17 cellular contexts compared by ENCODE assay signal in the genomic region with DNA sequence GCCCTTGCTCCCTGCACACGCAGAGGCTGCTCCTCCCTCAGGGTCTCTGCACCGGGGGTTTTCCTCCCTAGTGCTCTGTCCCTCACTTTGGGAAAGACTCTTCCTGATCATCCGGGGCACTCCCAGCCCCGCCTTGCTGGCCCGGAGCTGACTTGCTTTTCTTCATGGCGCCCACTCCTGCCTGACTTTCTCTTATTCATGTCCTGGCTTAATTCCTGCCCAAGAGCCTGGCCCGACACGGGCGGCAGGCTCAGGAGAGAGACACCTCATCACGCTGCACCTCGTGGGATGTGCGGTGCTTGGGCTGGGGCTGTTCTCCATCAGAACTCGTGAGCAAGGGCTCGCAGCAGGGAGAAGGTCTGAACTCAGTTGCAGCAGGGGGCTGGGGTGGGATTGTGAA. TPM values are rescaled to one million over a fixed set of nuclear protein-coding genes. Genes with fewer than 3 reads are reported as not detected.
DNase-seq lines count a peak whose midpoint lies in the region; FAIRE-seq and TF ChIP-seq lines count a peak whose summit lies in the region.
"Had no signal": no experiment of that assay in that cellular context is flagged by ENCODE, and none has a peak within 500 bp of the region (broad histone marks: within the 10 kb centered on the region; RNA-seq: fewer than 3 reads in every experiment).

No MANE protein-coding gene starts in this region.

- 64 to 71% methylated on average over 14 of the region's 14 CpGs for WGBS in thyroid gland, 2 donors

- no peaks in the 10 kb centered on the region for H3K79me2 ChIP-seq in keratinocyte (ENCODE audit: control insufficient read depth, insufficient read depth, low read length)

- peak overlapping the region; percentile 48 for H2AFZ ChIP-seq in keratinocyte (ENCODE audit: control insufficient read depth, low read length)

- TF ChIP-seq CTCF in keratinocyte (optimal IDR thresholded peaks at IDR 0.05 in 1 of 3, IDR thresholded peaks at IDR 0.05 in 1 of 3, conservative IDR thresholded peaks at IDR 0.05 in 1 of 3; ENCODE audit: extremely low read depth in 1 of 3, insufficient read depth in 2 of 3, low read length in 3 of 3) (no peak), thyroid gland (IDR thresholded peaks at IDR 0.05) (no peak)

- peak overlapping the region; percentile 22 for H3K4me2 ChIP-seq in keratinocyte (ENCODE audit: control insufficient read depth, extremely low read depth, insufficient read depth, low read depth, low read length)
- H3K4me2 ChIP-seq: smooth muscle cell had no signal

- peak overlapping the region; percentile 60 for H3K27ac ChIP-seq in keratinocyte (ENCODE audit: control insufficient read depth, insufficient read depth, low read length)
- H3K27ac ChIP-seq in thyroid gland = peak overlapping the region; percentile 2 to 45 (median 21)
- H3K27ac ChIP-seq: HL-60 had no signal

- no peak for TF ChIP-seq POLR2A in thyroid gland (IDR thresholded peaks at IDR 0.05)

- H3K9me1 ChIP-seq in keratinocyte (ENCODE audit: control insufficient read depth, extremely low read depth, insufficient read depth, low read length) = no peaks in the 10 kb centered on the region

- no peaks in the 10 kb centered on the region for H3K9me3 Mint-ChIP-seq in activated naive CD4-positive, alpha-beta T cell treated with anti-CD3 and anti-CD28 coated beads for 36 hours
- H3K9me3 Mint-ChIP-seq in activated naive CD4-positive, alpha-beta T cell treated with anti-CD3 and anti-CD28 coated beads, Interleukin-2, amount 10 ng/mL, durations not matched to agents 7 days and 5 days = no peaks in the 10 kb centered on the region
- H3K9me3 Mint-ChIP-seq in activated T-helper 2 cell treated with anti-CD3 and anti-CD28 coated beads, Interferon-gamma antibody, Interleukin-2, Interleukin-4, amounts not matched to agents 10 μg/mL and 5 μg/mL and 100 μg/mL, durations not matched to agents 14 hours and 24 hours and 36 hours = no peaks in the 10 kb centered on the region

- H3K27me3 Mint-ChIP-seq in activated naive CD4-positive, alpha-beta T cell treated with anti-CD3 and anti-CD28 coated beads for 36 hours (ENCODE audit: low read depth) = no peaks in the 10 kb centered on the region
- no peaks in the 10 kb centered on the region for H3K27me3 Mint-ChIP-seq in activated naive CD4-positive, alpha-beta T cell treated with anti-CD3 and anti-CD28 coated beads, Interleukin-2, amount 10 ng/mL, durations not matched to agents 7 days and 5 days
- H3K27me3 Mint-ChIP-seq in activated T-helper 2 cell treated with anti-CD3 and anti-CD28 coated beads, Interferon-gamma antibody, Interleukin-2, Interleukin-4, amounts not matched to agents 10 μg/mL and 5 μg/mL and 100 μg/mL, durations not matched to agents 14 hours and 24 hours and 36 hours (ENCODE audit: low read depth) = no peaks in the 10 kb centered on the region

- dilution Hi-C loops in keratinocyte (cut with MboI; ENCODE audit: extremely low pct_ligation_motif_present, low sequenced_read_pairs) = no loop called here

- FAIRE-seq in keratinocyte (lab: Jason Lieb, UNC) (no peak), urothelium cell line (lab: Jason Lieb, UNC) (no peak)

- H3K4me3 ChIP-seq in keratinocyte (ENCODE audit: control insufficient read depth in 2 of 3, extremely low read depth in 1 of 3, insufficient read depth in 2 of 3, low read depth in 1 of 3, low read length in 3 of 3) (no peak overlapping the region), thyroid gland (replicated peaks in 1 of 3) (no peak overlapping the region)
- H3K4me3 ChIP-seq: coronary artery, smooth muscle cell had no signal

- H3K4me1 ChIP-seq in keratinocyte (ENCODE audit: control insufficient read depth, extremely low read depth, insufficient read depth, low read length) (peaks cover 35% of the 10 kb centered on the region), thyroid gland (peaks cover 0 to 6% of the 10 kb centered on the region in 2 donors)

- no peaks in the 10 kb centered on the region for H4K20me1 ChIP-seq in keratinocyte (ENCODE audit: control insufficient read depth, extremely low read depth, insufficient read depth, low read length)

- peak overlapping the region; percentile 39 for H3K27ac Mint-ChIP-seq in activated naive CD4-positive, alpha-beta T cell treated with anti-CD3 and anti-CD28 coated beads for 36 hours
- no peak overlapping the region for H3K27ac Mint-ChIP-seq in activated naive CD4-positive, alpha-beta T cell treated with anti-CD3 and anti-CD28 coated beads, Interleukin-2, amount 10 ng/mL, durations not matched to agents 7 days and 5 days
- peak overlapping the region; percentile 72 for H3K27ac Mint-ChIP-seq in activated T-helper 2 cell treated with anti-CD3 and anti-CD28 coated beads, Interferon-gamma antibody, Interleukin-2, Interleukin-4, amounts not matched to agents 10 μg/mL and 5 μg/mL and 100 μg/mL, durations not matched to agents 14 hours and 24 hours and 36 hours

- peaks cover 16% of the 10 kb centered on the region for H3K4me1 Mint-ChIP-seq in activated naive CD4-positive, alpha-beta T cell treated with anti-CD3 and anti-CD28 coated beads for 36 hours (ENCODE audit: low read depth)
- H3K4me1 Mint-ChIP-seq in activated naive CD4-positive, alpha-beta T cell treated with anti-CD3 and anti-CD28 coated beads, Interleukin-2, amount 10 ng/mL, durations not matched to agents 7 days and 5 days = peaks cover 19% of the 10 kb centered on the region
- H3K4me1 Mint-ChIP-seq in activated T-helper 2 cell treated with anti-CD3 and anti-CD28 coated beads, Interferon-gamma antibody, Interleukin-2, Interleukin-4, amounts not matched to agents 10 μg/mL and 5 μg/mL and 100 μg/mL, durations not matched to agents 14 hours and 24 hours and 36 hours (ENCODE audit: low read depth) = peaks cover 11% of the 10 kb centered on the region

- intact Hi-C loops in activated naive CD4-positive, alpha-beta T cell treated with anti-CD3 and anti-CD28 coated beads for 36 hours (cut with micrococcal nuclease) = no loop called here
- intact Hi-C loops in activated T-helper 2 cell treated with anti-CD3 and anti-CD28 coated beads, Interferon-gamma antibody, Interleukin-2, Interleukin-4, amounts not matched to agents 10 μg/mL and 5 μg/mL and 100 μg/mL, durations not matched to agents 14 hours and 24 hours and 36 hours (cut with micrococcal nuclease) = no loop called here
- intact Hi-C loops in thyroid gland (cut with DNase I) = no loop called here

- H3K27me3 ChIP-seq in keratinocyte (ENCODE audit: control insufficient read depth, extremely low read depth, insufficient read depth, low read length) = no peaks in the 10 kb centered on the region
- no peaks in the 10 kb centered on the region for H3K27me3 ChIP-seq in thyroid gland

- peak overlapping the region; percentile 43 for H3K9ac ChIP-seq in keratinocyte (ENCODE audit: control insufficient read depth, extremely low read depth, insufficient read depth, low read length)

- DNase-seq in activated naive CD4-positive, alpha-beta T cell treated with anti-CD3 and anti-CD28 coated beads for 36 hours = no peak
- DNase-seq in activated naive CD4-positive, alpha-beta T cell treated with anti-CD3 and anti-CD28 coated beads, Interleukin-2, amount 10 ng/mL, durations not matched to agents 7 days and 5 days = no peak
- DNase-seq in activated T-helper 2 cell treated with anti-CD3 and anti-CD28 coated beads, Interferon-gamma antibody, Interleukin-2, Interleukin-4, amounts not matched to agents 10 μg/mL and 5 μg/mL and 100 μg/mL, durations not matched to agents 14 hours and 24 hours and 36 hours (ENCODE audit: low spot score) = no peak
- no peak for DNase-seq in keratinocyte (ENCODE audit: low read depth, low spot score)
- no peak for DNase-seq in thyroid gland
- DNase-seq in stimulated activated CD4-positive, alpha-beta T cell treated with anti-CD3 and anti-CD28 coated beads, Interleukin-2, amount 100 ng/mL, for 48 hours = no peak
- DNase-seq in urothelium cell line (ENCODE audit: low spot score) = no peak
- no peak for DNase-seq in germinal center (ENCODE audit: low spot score)
- DNase-seq: ACHN, Caco-2, left ventricle myocardium superior, NCI-H2029, NCI-H524, T1000 had no signal

- CTCF ChIA-PET in activated naive CD4-positive, alpha-beta T cell treated with anti-CD3 and anti-CD28 coated beads for 36 hours (lab: Charles Lee) = interaction anchor here (0.9 kb wide), 1 partner anchor 30 kb away, joined by 3 read pairs; no protein-coding TSS in a partner anchor
- CTCF ChIA-PET in activated naive CD4-positive, alpha-beta T cell treated with anti-CD3 and anti-CD28 coated beads, Interleukin-2, amount 10 ng/mL, durations not matched to agents 7 days and 5 days (lab: Charles Lee) = interaction anchor here (0.7 kb wide), 1 partner anchor 12 kb away, joined by 3 read pairs; a partner anchor contains a TSS

- peaks cover 57% of the 10 kb centered on the region for H3K36me3 Mint-ChIP-seq in activated naive CD4-positive, alpha-beta T cell treated with anti-CD3 and anti-CD28 coated beads for 36 hours (ENCODE audit: low read depth)
- H3K36me3 Mint-ChIP-seq in activated naive CD4-positive, alpha-beta T cell treated with anti-CD3 and anti-CD28 coated beads, Interleukin-2, amount 10 ng/mL, durations not matched to agents 7 days and 5 days = peaks cover 61% of the 10 kb centered on the region
- H3K36me3 Mint-ChIP-seq in activated T-helper 2 cell treated with anti-CD3 and anti-CD28 coated beads, Interferon-gamma antibody, Interleukin-2, Interleukin-4, amounts not matched to agents 10 μg/mL and 5 μg/mL and 100 μg/mL, durations not matched to agents 14 hours and 24 hours and 36 hours (ENCODE audit: low read depth) = peaks cover 77% of the 10 kb centered on the region

- H3K9me3 ChIP-seq in keratinocyte (ENCODE audit: control insufficient read depth, low read depth, low read length) = no peaks in the 10 kb centered on the region
- no peaks in the 10 kb centered on the region for H3K9me3 ChIP-seq in thyroid gland
- H3K9me3 ChIP-seq: Caco-2 had no signal

- H3K36me3 ChIP-seq in keratinocyte (ENCODE audit: control insufficient read depth in 2 of 2, extremely low read depth in 1 of 2, insufficient read depth in 2 of 2, low read length in 2 of 2) (peaks cover 0 to 15% of the 10 kb centered on the region in 2 experiments), thyroid gland (no peaks in the 10 kb centered on the region)

- no peak overlapping the region for H3K4me3 Mint-ChIP-seq in activated naive CD4-positive, alpha-beta T cell treated with anti-CD3 and anti-CD28 coated beads for 36 hours
- no peak overlapping the region for H3K4me3 Mint-ChIP-seq in activated naive CD4-positive, alpha-beta T cell treated with anti-CD3 and anti-CD28 coated beads, Interleukin-2, amount 10 ng/mL, durations not matched to agents 7 days and 5 days
- H3K4me3 Mint-ChIP-seq in activated T-helper 2 cell treated with anti-CD3 and anti-CD28 coated beads, Interferon-gamma antibody, Interleukin-2, Interleukin-4, amounts not matched to agents 10 μg/mL and 5 μg/mL and 100 μg/mL, durations not matched to agents 14 hours and 24 hours and 36 hours (ENCODE audit: low read depth) = no peak overlapping the region

RNA-seq across cellular contexts. Expression of a gene that starts 11.8 kb away (rescaled TPM):
- total RNA-seq in activated naive CD4-positive, alpha-beta T cell treated with anti-CD3 and anti-CD28 coated beads for 36 hours = 1 to 10 TPM; 8.8 to 9.6 TPM
- total RNA-seq in activated T-helper 2 cell treated with anti-CD3 and anti-CD28 coated beads, Interferon-gamma antibody, Interleukin-2, Interleukin-4, amounts not matched to agents 10 μg/mL and 5 μg/mL and 100 μg/mL, durations not matched to agents 14 hours and 24 hours and 36 hours = 11.3 and 11.4 TPM in 2 replicates
- 0.35 to 1.3 TPM (median 0.56 TPM) in 3 replicates for polyA plus RNA-seq in keratinocyte
- 3.6 TPM for polyA plus RNA-seq in keratinocyte (2011; ENCODE audit: low read depth)
- polyA plus RNA-seq in keratinocyte (2011; cell fraction: cytosol; rRNA removed) = 1.2 TPM in 2 replicates
- polyA plus RNA-seq in keratinocyte (2011; cell fraction: nucleus; rRNA removed) = 1.8 and 2.7 TPM in 2 replicates
- 1.8 and 3.5 TPM in 2 replicates for polyA plus RNA-seq in keratinocyte (2012; ENCODE audit: low replicate concordance)
- 0.16 to 1.2 TPM (median 0.56 TPM) in 3 replicates for polyA minus RNA-seq in keratinocyte
- not detected for polyA minus RNA-seq in keratinocyte (2011; cell fraction: cytosol; rRNA and poly(A)+ RNA removed)
- polyA minus RNA-seq in keratinocyte (2011; cell fraction: nucleus; rRNA and poly(A)+ RNA removed) = 4.7 and 5.0 TPM in 2 replicates
- 10 to 100 TPM in 2 of 4 donors, 1 to 10 TPM in 2; 4.8 to 17.7 (median 10.5) TPM for total RNA-seq in thyroid gland

RNA-seq across cellular contexts. Expression of a gene that starts 47.7 kb away (rescaled TPM):
- 100 to 1,000 TPM; 187 to 195 TPM for total RNA-seq in activated naive CD4-positive, alpha-beta T cell treated with anti-CD3 and anti-CD28 coated beads for 36 hours
- total RNA-seq in activated T-helper 2 cell treated with anti-CD3 and anti-CD28 coated beads, Interferon-gamma antibody, Interleukin-2, Interleukin-4, amounts not matched to agents 10 μg/mL and 5 μg/mL and 100 μg/mL, durations not matched to agents 14 hours and 24 hours and 36 hours = 119 and 125 TPM in 2 replicates
- polyA plus RNA-seq in keratinocyte = 10.6 to 19.0 TPM (median 16.5 TPM) in 3 replicates
- polyA plus RNA-seq in keratinocyte (2011; ENCODE audit: low read depth) = 14.2 TPM
- polyA plus RNA-seq in keratinocyte (2011; cell fraction: cytosol; rRNA removed) = 5.1 and 8.2 TPM in 2 replicates
- 20.7 and 27.7 TPM in 2 replicates for polyA plus RNA-seq in keratinocyte (2011; cell fraction: nucleus; rRNA removed)
- polyA plus RNA-seq in keratinocyte (2012; ENCODE audit: low replicate concordance) = 7.5 and 26.6 TPM in 2 replicates
- 7.5 to 36.5 TPM (median 19.8 TPM) in 3 replicates for polyA minus RNA-seq in keratinocyte
- polyA minus RNA-seq in keratinocyte (2011; cell fraction: cytosol; rRNA and poly(A)+ RNA removed) = 17.3 TPM
- 12.3 and 14.5 TPM in 2 replicates for polyA minus RNA-seq in keratinocyte (2011; cell fraction: nucleus; rRNA and poly(A)+ RNA removed)
- total RNA-seq in thyroid gland = 10 to 100 TPM; 17.7 to 33.3 (median 26.7) TPM

RNA-seq across cellular contexts. Expression of a gene that starts 48.1 kb away (rescaled TPM):
- total RNA-seq in activated naive CD4-positive, alpha-beta T cell treated with anti-CD3 and anti-CD28 coated beads for 36 hours = 1 to 10 TPM; 6.1 to 6.7 TPM
- 9.2 and 9.7 TPM in 2 replicates for total RNA-seq in activated T-helper 2 cell treated with anti-CD3 and anti-CD28 coated beads, Interferon-gamma antibody, Interleukin-2, Interleukin-4, amounts not matched to agents 10 μg/mL and 5 μg/mL and 100 μg/mL, durations not matched to agents 14 hours and 24 hours and 36 hours
- 0.28 to 0.46 TPM (median 0.41 TPM) in 3 replicates for polyA plus RNA-seq in keratinocyte
- 0.40 TPM for polyA plus RNA-seq in keratinocyte (2011; ENCODE audit: low read depth)
- 0.26 and 1.1 TPM in 2 replicates for polyA plus RNA-seq in keratinocyte (2011; cell fraction: cytosol; rRNA removed)
- polyA plus RNA-seq in keratinocyte (2011; cell fraction: nucleus; rRNA removed) = 1.5 and 2.1 TPM in 2 replicates
- polyA plus RNA-seq in keratinocyte (2012; ENCODE audit: low replicate concordance) = 1.5 and 5.2 TPM in 2 replicates
- polyA minus RNA-seq in keratinocyte = 0.06 to 0.43 TPM (median 0.16 TPM) in 3 replicates
- 1.9 TPM for polyA minus RNA-seq in keratinocyte (2011; cell fraction: cytosol; rRNA and poly(A)+ RNA removed)
- 1.1 and 1.2 TPM in 2 replicates for polyA minus RNA-seq in keratinocyte (2011; cell fraction: nucleus; rRNA and poly(A)+ RNA removed)
- 1 to 10 TPM; 4.2 to 6.1 (median 5.4) TPM for total RNA-seq in thyroid gland
